13 cellular contexts compared by ENCODE assay signal in genomic region chr19:39143757-39144486, GRCh38. TPM values are rescaled to one million over a fixed set of nuclear protein-coding genes. Genes with fewer than 3 reads are reported as not detected.
DNase-seq lines count a peak whose midpoint lies in the region; ATAC-seq, FAIRE-seq and TF ChIP-seq lines count a peak whose summit lies in the region.
"Not testable (repeated sequence)": the region's sequence is repeated elsewhere in the genome, so short reads cannot be mapped to it uniquely, and the experiment has no call there.
"Had no signal": no experiment of that assay in that cellular context is flagged by ENCODE, and none has a peak within 500 bp of the region (broad histone marks: within the 10 kb centered on the region; RNA-seq: fewer than 3 reads in every experiment).

No MANE protein-coding gene starts in this region.

- not testable (repeated sequence) for H3K27ac Mint-ChIP-seq in Calu3 (ENCODE audit: unreplicated experiment)
- peak overlapping the region; percentile 79 for H3K27ac Mint-ChIP-seq in neural crest cell (ENCODE audit: unreplicated experiment)

- H3K27me3 ChIP-seq in esophagus squamous epithelium; right lobe of liver; small intestine (ENCODE audit: control insufficient read depth in 2 of 2, insufficient read depth in 2 of 2, low read length in 2 of 2); uterus: not testable (repeated sequence)

- WGBS in esophagus squamous epithelium, 2 donors, result 63 to 66% methylated on average over 10 to 13 of the region's 13 CpGs
- 56% methylated on average over 6 of the region's 13 CpGs for WGBS in right lobe of liver (ENCODE audit: insufficient coverage, low coverage, low lambda C conversion rate, missing lambda C conversion rate)
- WGBS in small intestine, 3 donors, result 47 to 57% (median 54%) methylated on average over 13 of the region's 13 CpGs

- H3K4me3 ChIP-seq in esophagus squamous epithelium, result peak overlapping the region in 1 of 4 donors; percentile 14
- H3K4me3 ChIP-seq in right lobe of liver; small intestine (ENCODE audit: low read depth in 1 of 2, low read length in 2 of 2); uterus: not testable (repeated sequence)

- not testable (repeated sequence) for H3K9me3 Mint-ChIP-seq in Calu3 (ENCODE audit: low read depth, unreplicated experiment); neural crest cell

- peak in 3 of 4 donors; percentile 9 to 29 (median 17) for ATAC-seq in right lobe of liver

- not testable (repeated sequence) for TF ChIP-seq CTCF in Calu3 (IDR thresholded peaks at IDR 0.05; ENCODE audit: unreplicated experiment); RWPE1 (conservative IDR thresholded peaks at IDR 0.05; ENCODE audit: low read depth); esophagus squamous epithelium (IDR thresholded peaks at IDR 0.05); right lobe of liver (IDR thresholded peaks at IDR 0.05); neural crest cell (conservative IDR thresholded peaks at IDR 0.05); uterus (IDR thresholded peaks at IDR 0.05)

- not testable (repeated sequence) for FAIRE-seq in small intestine (lab: Jason Lieb, UNC)

- CTCF ChIA-PET in Calu3 (lab: Charles Lee), result interaction anchor here (0.7 to 1.2 kb wide), 4 partner anchors 11 to 189 kb away, joined by 3 to 6 read pairs (median 4); no protein-coding TSS in a partner anchor
- CTCF ChIA-PET in RWPE1 (lab: Yijun Ruan, JAX), result not testable (repeated sequence)

- H3K27me3 Mint-ChIP-seq in Calu3 (ENCODE audit: unreplicated experiment); neural crest cell (ENCODE audit: low read depth): not testable (repeated sequence)

- POLR2A ChIA-PET in RWPE1 (lab: Yijun Ruan, JAX; ENCODE audit: low non-redundant PET), result not testable (repeated sequence)

- H3K27ac ChIP-seq in RWPE1 (peak overlapping the region; percentile 34), caudate nucleus (ENCODE audit: low read depth, low read length) (peak overlapping the region; percentile 82), esophagus squamous epithelium (peak overlapping the region; percentile 18 to 85 (median 82)), small intestine (ENCODE audit: low read depth in 1 of 2, low read length in 1 of 2) (peak overlapping the region; percentile 21 to 52), uterus (peak overlapping the region; percentile 71 to 81)
- H3K27ac ChIP-seq in right lobe of liver, result not testable (repeated sequence)

- H3K4me3 Mint-ChIP-seq in Calu3 (ENCODE audit: low read depth, unreplicated experiment), result peak overlapping the region; percentile 50
- H3K4me3 Mint-ChIP-seq in neural crest cell, result peak overlapping the region; percentile 4

- DNase-seq in Calu3; RWPE1 (ENCODE audit: low spot score); esophagus squamous epithelium (lab: John Stamatoyannopoulos, UW); right lobe of liver; neural crest cell (ENCODE audit: low read depth, low spot score); small intestine; uterus: not testable (repeated sequence)
- peak in 1 of 61 donors; percentile 56 for DNase-seq in caudate nucleus (lab: John Stamatoyannopoulos, UW)

- peaks cover 22 to 60% (median 28%) of the 10 kb centered on the region in 3 donors for H3K4me1 ChIP-seq in esophagus squamous epithelium
- peaks cover 0 to 19% (median 6%) of the 10 kb centered on the region in 4 donors for H3K4me1 ChIP-seq in right lobe of liver
- peaks cover 6 to 10% of the 10 kb centered on the region in 2 donors for H3K4me1 ChIP-seq in small intestine (ENCODE audit: control insufficient read depth in 2 of 2, insufficient read depth in 1 of 2, low read depth in 1 of 2, low read length in 1 of 2)
- peaks cover 0 to 22% of the 10 kb centered on the region in 2 donors for H3K4me1 ChIP-seq in uterus

- not testable (repeated sequence) for BruUV-seq in Calu3 (replicated peaks; lab: Mats Ljungman, UMichigan)

- H3K36me3 ChIP-seq in esophagus squamous epithelium; right lobe of liver; small intestine (ENCODE audit: control insufficient read depth in 2 of 2, insufficient read depth in 2 of 2, low read length in 2 of 2); uterus: not testable (repeated sequence)

- intact Hi-C loops in Calu3 (cut with micrococcal nuclease; ENCODE audit: unreplicated experiment); esophagus squamous epithelium (cut with DNase I); right lobe of liver (cut with DNase I); uterus (cut with DNase I; ENCODE audit: low total_unique reads): not testable (repeated sequence)

- TF ChIP-seq POLR2A in esophagus squamous epithelium (IDR thresholded peaks at IDR 0.05); right lobe of liver (IDR thresholded peaks at IDR 0.05); uterus (IDR thresholded peaks at IDR 0.05): not testable (repeated sequence)

- H3K9me3 ChIP-seq in esophagus squamous epithelium; right lobe of liver; small intestine (ENCODE audit: control insufficient read depth, low read depth); uterus: not testable (repeated sequence)

- H3K4me1 Mint-ChIP-seq in Calu3 (ENCODE audit: low read depth, unreplicated experiment) (peaks cover 57% of the 10 kb centered on the region), neural crest cell (peaks cover 50% of the 10 kb centered on the region)

- H3K36me3 Mint-ChIP-seq in Calu3 (ENCODE audit: insufficient read depth, unreplicated experiment); neural crest cell (ENCODE audit: low read depth): not testable (repeated sequence)

RNA-seq across cellular contexts. Expression of gene PAK4, which starts 18.3 kb away (rescaled TPM):
- total RNA-seq in Calu3 (2022), result 75.7 and 89.2 TPM in 2 replicates
- 10 to 100 TPM; 12.2 to 40.1 (median 18.3) TPM for total RNA-seq in esophagus squamous epithelium
- 10 to 100 TPM; 11.4 to 16.6 (median 14.7) TPM for total RNA-seq in right lobe of liver
- 54.4 and 56.8 TPM in 2 replicates for total RNA-seq in neural crest cell
- polyA plus RNA-seq in small intestine, result 10 to 100 TPM; 34.6 to 59.7 (median 48.8) TPM
- 10 to 100 TPM in 3 of 4 donors, under 1 TPM in 1; 0.26 to 57.4 (median 24.3) TPM for total RNA-seq in uterus

RNA-seq across cellular contexts. Expression of gene NCCRP1, which starts 52.8 kb away (rescaled TPM):
- total RNA-seq in Calu3 (2022), result 2.0 and 2.1 TPM in 2 replicates
- total RNA-seq in esophagus squamous epithelium, result 100 to 1,000 TPM; 208 to 737 (median 262) TPM
- total RNA-seq in right lobe of liver, result not detected
- not detected in 2 replicates for total RNA-seq in neural crest cell
- polyA plus RNA-seq in small intestine, result under 1 TPM in 2 of 3 donors, not detected in 1; 0.13 to 0.45 TPM
- not detected for total RNA-seq in uterus
- total RNA-seq: activated CD4-positive, alpha-beta T cell treated with anti-CD3 and anti-CD28 coated beads for 36 hours; fibroblast of lung; subcutaneous adipose tissue had no signal
- polyA plus RNA-seq: CD14-positive monocyte, fibroblast of lung had no signal

RNA-seq across cellular contexts. Expression of gene ACP7, which starts 59.8 kb away (rescaled TPM):
- total RNA-seq in Calu3 (2022) (6.6 and 9.5 TPM in 2 replicates), esophagus squamous epithelium (under 1 TPM in 3 of 4 donors, not detected in 1; 0.19 to 0.57 (median 0.40) TPM), right lobe of liver (not detected), neural crest cell (not detected in 2 replicates), uterus (under 1 TPM in 1 of 4 donors, not detected in 3; 0.55 TPM)
- polyA plus RNA-seq in small intestine, result under 1 TPM in 1 of 3 donors, not detected in 2; 0.01 TPM
- total RNA-seq: activated CD4-positive, alpha-beta T cell treated with anti-CD3 and anti-CD28 coated beads for 36 hours; adrenal gland; fibroblast of lung; subcutaneous adipose tissue had no signal
- polyA plus RNA-seq: adrenal gland, CD14-positive monocyte, fibroblast of lung had no signal

Comparison
In these comparisons a context has a peak if more than half of its experiments do, and no peak if none do; other contexts are left out.
1. RNA of gene NCCRP1, which starts 52.8 kb away (total RNA-seq): 208 to 737 TPM in esophagus squamous epithelium; 2.0 to 2.1 TPM in Calu3, not detected in neural crest cell, not detected in right lobe of liver and not detected in uterus; every median in the first group is over 10 times any median in the second.